In the genomic region with DNA sequence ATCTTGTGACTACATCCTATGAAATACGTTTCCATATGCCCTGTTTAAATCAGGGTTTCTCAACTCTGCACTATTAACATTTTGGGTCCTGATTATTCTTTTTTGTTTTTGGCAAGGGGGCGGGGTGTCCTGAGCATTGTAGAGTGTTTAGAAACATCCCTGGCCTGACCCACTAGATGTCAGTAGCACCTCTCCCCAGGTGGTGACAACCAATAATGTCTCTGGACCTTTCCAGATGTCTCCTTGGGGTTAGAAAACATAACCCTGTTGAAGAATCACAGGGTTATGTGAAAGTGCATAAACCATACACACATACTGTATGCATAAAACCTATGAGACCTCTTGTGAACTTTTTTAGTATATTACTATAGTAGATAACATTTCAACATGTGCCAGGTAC, we compare ENCODE assay signal across 9 cellular contexts. TPM values are rescaled to one million over a fixed set of nuclear protein-coding genes. Genes with fewer than 3 reads are reported as not detected.
DNase-seq lines count a peak whose midpoint lies in the region; ATAC-seq, FAIRE-seq and TF ChIP-seq lines count a peak whose summit lies in the region.
"Had no signal": no experiment of that assay in that cellular context is flagged by ENCODE, and none has a peak within 500 bp of the region (broad histone marks: within the 10 kb centered on the region; RNA-seq: fewer than 3 reads in every experiment).

No MANE protein-coding gene starts in this region.

- peaks cover 8% of the 10 kb centered on the region for H3K36me3 Mint-ChIP-seq in astrocyte (ENCODE audit: low read depth, unreplicated experiment)
- H3K36me3 Mint-ChIP-seq in naive thymus-derived CD8-positive, alpha-beta T cell, result peaks cover 0 to 17% (median 0%) of the 10 kb centered on the region in 3 donors

- no peak for FAIRE-seq in astrocyte (lab: Jason Lieb, UNC)

- H3K27ac Mint-ChIP-seq in astrocyte (ENCODE audit: unreplicated experiment), result no peak overlapping the region
- peak overlapping the region; percentile 60 to 99 (median 96) for H3K27ac Mint-ChIP-seq in naive thymus-derived CD8-positive, alpha-beta T cell

- H3K4me1 Mint-ChIP-seq in astrocyte (ENCODE audit: low read depth, unreplicated experiment), result peaks cover 14% of the 10 kb centered on the region
- peaks cover 23 to 48% (median 44%) of the 10 kb centered on the region in 4 donors for H3K4me1 Mint-ChIP-seq in naive thymus-derived CD8-positive, alpha-beta T cell

- peak overlapping the region; percentile 99 for H3K4me3 Mint-ChIP-seq in astrocyte (ENCODE audit: unreplicated experiment)
- peak overlapping the region in 8 of 10 donors; percentile 34 to 97 (median 96) for H3K4me3 Mint-ChIP-seq in naive thymus-derived CD8-positive, alpha-beta T cell

- peak; percentile 43 for DNase-seq in GM10266 (ENCODE audit: extremely low spot score)
- DNase-seq in Jurkat, Clone E6-1 (ENCODE audit: low read depth, low spot score), result peak; percentile 33
- no peak for DNase-seq in astrocyte (ENCODE audit: low read depth)
- DNase-seq in naive thymus-derived CD8-positive, alpha-beta T cell, result no peak
- DNase-seq in midbrain (lab: John Stamatoyannopoulos, UW), result no peak
- DNase-seq: foreskin melanocyte, T-helper 9 cell had no signal

- no peak overlapping the region for H2AFZ ChIP-seq in astrocyte (ENCODE audit: low read depth, low read length)

- no peaks in the 10 kb centered on the region for H3K9me3 Mint-ChIP-seq in astrocyte (ENCODE audit: unreplicated experiment)
- H3K9me3 Mint-ChIP-seq in naive thymus-derived CD8-positive, alpha-beta T cell, result no peaks in the 10 kb centered on the region

- H3K4me1 ChIP-seq in astrocyte (ENCODE audit: insufficient read depth, low read length), result peaks cover 18% of the 10 kb centered on the region

- H3K27me3 Mint-ChIP-seq in astrocyte (ENCODE audit: low read depth, unreplicated experiment), result no peaks in the 10 kb centered on the region
- peaks cover 0 to 2% (median 0%) of the 10 kb centered on the region in 5 donors for H3K27me3 Mint-ChIP-seq in naive thymus-derived CD8-positive, alpha-beta T cell

- no peak for ATAC-seq in naive thymus-derived CD8-positive, alpha-beta T cell
- ATAC-seq in GM19452 (IDR thresholded peaks at IDR 0.05; ENCODE audit: unreplicated experiment) (no peak), GM18861 (IDR thresholded peaks at IDR 0.05; ENCODE audit: unreplicated experiment) (no peak)

- peak overlapping the region; percentile 98 for H3K4me2 ChIP-seq in astrocyte (ENCODE audit: low read length)

- H3K27ac ChIP-seq in astrocyte (ENCODE audit: low read depth, low read length), result no peak overlapping the region

- POLR2A ChIA-PET in naive thymus-derived CD8-positive, alpha-beta T cell (lab: Charles Lee), result no interaction called here

- H3K9me3 ChIP-seq in astrocyte (ENCODE audit: insufficient read depth, low read depth, low read length), result no peaks in the 10 kb centered on the region

- TF ChIP-seq CTCF in GM10266 (IDR thresholded peaks at IDR 0.05; ENCODE audit: control insufficient read depth, insufficient read depth, low read depth, missing control alignments) (peak; percentile 27), astrocyte (IDR thresholded peaks at IDR 0.05; ENCODE audit: insufficient read depth, low read depth, low read length) (no peak)

- peaks cover 26% of the 10 kb centered on the region for H4K20me1 ChIP-seq in astrocyte (ENCODE audit: insufficient read depth, low read length)

- H3K27me3 ChIP-seq in astrocyte (ENCODE audit: insufficient read depth, low read length), result no peaks in the 10 kb centered on the region

- no peaks in the 10 kb centered on the region for H3K36me3 ChIP-seq in astrocyte (ENCODE audit: insufficient read depth, low read length)

- peak overlapping the region; percentile 95 for H3K9ac ChIP-seq in astrocyte (ENCODE audit: low read length)

- H3K4me3 ChIP-seq in Jurkat, Clone E6-1 (ENCODE audit: low read length), result peak overlapping the region; percentile 98; the same call in 1 of the 2 replicates
- H3K4me3 ChIP-seq in astrocyte (ENCODE audit: insufficient read depth, low read depth, low read length), result no peak overlapping the region

- peaks cover 49% of the 10 kb centered on the region for H3K79me2 ChIP-seq in astrocyte (ENCODE audit: insufficient read depth, low read length)

RNA-seq across cellular contexts. Expression of a gene that starts 1.4 kb away (rescaled TPM):
- 29.1 TPM for polyA plus RNA-seq in Jurkat, Clone E6-1 (2012; ENCODE audit: insufficient read depth, insufficient read length)
- total RNA-seq in astrocyte, result 16.9 and 18.7 TPM in 2 replicates
- total RNA-seq in naive thymus-derived CD8-positive, alpha-beta T cell, result 10 to 100 TPM; 57.3 to 62.2 TPM
- polyA plus RNA-seq in naive thymus-derived CD8-positive, alpha-beta T cell, result 10 to 100 TPM in 2 of 3 donors, 1 to 10 TPM in 1; 9.4 to 12.9 (median 10.1) TPM

RNA-seq across cellular contexts. Expression of a gene that starts 1.5 kb away (rescaled TPM):
- polyA plus RNA-seq in Jurkat, Clone E6-1 (2012; ENCODE audit: insufficient read depth, insufficient read length), result 23.6 TPM
- total RNA-seq in astrocyte, result 24.8 and 26.3 TPM in 2 replicates
- total RNA-seq in naive thymus-derived CD8-positive, alpha-beta T cell, result 10 to 100 TPM; 24.9 to 26.7 TPM
- 10 to 100 TPM; 17.8 to 25.1 (median 20.4) TPM for polyA plus RNA-seq in naive thymus-derived CD8-positive, alpha-beta T cell

Comparison
In these comparisons a context has a peak if more than half of its experiments do, and no peak if none do; other contexts are left out.
1. DNase-seq: peak in GM10266 (single experiment) and Jurkat, Clone E6-1 (single experiment); none in astrocyte (single experiment), naive thymus-derived CD8-positive, alpha-beta T cell (0 of 10) and midbrain (single experiment).